ENCODE assay signal across 17 cellular contexts in the genomic region with DNA sequence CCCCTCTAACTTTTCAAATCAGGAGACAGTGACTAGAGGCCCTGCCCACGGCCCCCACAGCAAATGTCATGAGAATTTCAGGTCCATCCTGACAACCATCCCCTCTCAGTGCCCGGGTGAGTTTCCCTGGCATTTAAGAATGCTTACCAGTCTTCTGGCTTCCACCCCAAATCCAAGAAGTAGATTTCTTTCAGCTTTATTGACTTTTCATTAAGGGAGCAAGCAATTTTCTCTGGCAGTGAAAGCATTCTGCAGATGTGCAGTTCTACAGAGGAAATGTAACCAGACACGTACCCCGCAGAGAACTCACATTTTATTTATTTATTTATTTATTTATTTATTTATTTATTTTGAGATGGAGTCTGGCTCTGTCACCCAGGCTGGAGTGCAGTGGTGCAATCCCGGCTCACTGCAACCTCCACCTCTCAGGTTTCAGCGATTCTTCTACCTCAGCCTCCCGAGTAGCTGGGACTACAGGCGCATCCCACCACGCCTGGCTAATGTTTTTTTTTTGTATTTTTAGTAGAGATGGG.
DNase-seq lines count a peak whose midpoint lies in the region; ATAC-seq lines count a peak whose summit lies in the region.
"Had no signal": no experiment of that assay in that cellular context is flagged by ENCODE, and none has a peak within 500 bp of the region (broad histone marks: within the 10 kb centered on the region; RNA-seq: fewer than 3 reads in every experiment).

No MANE protein-coding gene starts in this region.

- no peak overlapping the region for H3K4me3 Mint-ChIP-seq in activated CD4-positive, alpha-beta T cell treated with anti-CD3 and anti-CD28 coated beads for 36 hours

- intact Hi-C loops in activated CD4-positive, alpha-beta T cell treated with anti-CD3 and anti-CD28 coated beads for 36 hours (cut with DNase I, micrococcal nuclease) = no loop called here

- DNase-seq in NCI-H1417 (lab: John Stamatoyannopoulos, UW) = peak in 2 of 3 experiments; percentile 2 to 17
- DNase-seq in NCI-H1417 treated with DMSO at 0.1 percent for 48 hours (lab: John Stamatoyannopoulos, UW) = no peak
- DNase-seq in GM03348 (ENCODE audit: low spot score) = peak; percentile 15
- peak; percentile 45 for DNase-seq in NCI-H2227 treated with DMSO at 0.1 percent for 48 hours (lab: John Stamatoyannopoulos, UW)
- peak; percentile 43 for DNase-seq in islet precursor cell
- DNase-seq in activated CD4-positive, alpha-beta T cell treated with anti-CD3 and anti-CD28 coated beads for 36 hours = no peak
- DNase-seq in SHP77 treated with DMSO at 0.1 percent for 48 hours (lab: John Stamatoyannopoulos, UW) = no peak
- DNase-seq: 8988T; CD8-positive, alpha-beta T cell; GDM1; HCEC 1CT; KBM-7; NCI-H1694; NCI-H226; NCI-H524 treated with DMSO at 0.1 percent for 48 hours; SIG-M5 had no signal

- H3K36me3 Mint-ChIP-seq in activated CD4-positive, alpha-beta T cell treated with anti-CD3 and anti-CD28 coated beads for 36 hours (ENCODE audit: low read depth) = no peaks in the 10 kb centered on the region
- H3K36me3 Mint-ChIP-seq: CD8-positive, alpha-beta T cell had no signal

- no peaks in the 10 kb centered on the region for H3K9me3 Mint-ChIP-seq in activated CD4-positive, alpha-beta T cell treated with anti-CD3 and anti-CD28 coated beads for 36 hours (ENCODE audit: low read depth)
- H3K9me3 Mint-ChIP-seq: CD8-positive, alpha-beta T cell had no signal

- peaks cover 5% of the 10 kb centered on the region for H3K27me3 Mint-ChIP-seq in activated CD4-positive, alpha-beta T cell treated with anti-CD3 and anti-CD28 coated beads for 36 hours

- CTCF ChIA-PET in activated CD4-positive, alpha-beta T cell treated with anti-CD3 and anti-CD28 coated beads for 36 hours (lab: Charles Lee) = interaction anchor here (0.6 to 1.1 kb wide), 2 partner anchors 24 to 393 kb away, joined by 3 read pairs; a partner anchor contains a TSS

- H3K27ac Mint-ChIP-seq in activated CD4-positive, alpha-beta T cell treated with anti-CD3 and anti-CD28 coated beads for 36 hours = no peak overlapping the region
- H3K27ac Mint-ChIP-seq: CD8-positive, alpha-beta T cell had no signal

- POLR2A ChIA-PET in activated CD4-positive, alpha-beta T cell treated with anti-CD3 and anti-CD28 coated beads for 36 hours (lab: Charles Lee) = no interaction called here

- no peak for ATAC-seq in activated CD4-positive, alpha-beta T cell treated with anti-CD3 and anti-CD28 coated beads for 36 hours
- no peak for ATAC-seq in HG03378 (IDR thresholded peaks at IDR 0.05; ENCODE audit: unreplicated experiment)
- ATAC-seq: CD8-positive, alpha-beta T cell had no signal

- H3K4me1 Mint-ChIP-seq in activated CD4-positive, alpha-beta T cell treated with anti-CD3 and anti-CD28 coated beads for 36 hours = peaks cover 2% of the 10 kb centered on the region

Comparison
In these comparisons a context has a peak if more than half of its experiments do, and no peak if none do; other contexts are left out.
1. DNase-seq: peak in NCI-H1417 (2 of 3), GM03348 (single experiment), NCI-H2227 treated with DMSO at 0.1 percent for 48 hours (single experiment) and islet precursor cell (single experiment); none in NCI-H1417 treated with DMSO at 0.1 percent for 48 hours (single experiment), activated CD4-positive, alpha-beta T cell treated with anti-CD3 and anti-CD28 coated beads for 36 hours (single experiment) and SHP77 treated with DMSO at 0.1 percent for 48 hours (single experiment).